2 cellular contexts compared by ENCODE assay signal in genomic region chr7:99305473-99306260, GRCh38.
TF ChIP-seq lines count a peak whose summit lies in the region.

No MANE protein-coding gene starts in this region.

TF ChIP-seq in HepG2, 621 proteins besides CTCF, POLR2A, EP300 and RAD21 (continued from another document):
- TF ChIP-seq ZNF770 (CRISPR knock-in tag; IDR thresholded peaks at IDR 0.05): peak; percentile 63
- TF ChIP-seq SMYD3 (CRISPR knock-in tag; IDR thresholded peaks at IDR 0.05): no peak

TF ChIP-seq in SK-N-SH treated with all-trans-retinoic acid at 6 μM for 48 hours, 23 proteins besides CTCF, POLR2A, EP300 and RAD21 (continued from another document):
- TF ChIP-seq CREB5 (CRISPR knock-in tag; IDR thresholded peaks at IDR 0.05; ENCODE audit: low read depth): no peak
- TF ChIP-seq PATZ1 (CRISPR knock-in tag; IDR thresholded peaks at IDR 0.05; ENCODE audit: borderline replicate concordance): no peak
- TF ChIP-seq BACH2 (CRISPR knock-in tag; IDR thresholded peaks at IDR 0.05; ENCODE audit: borderline replicate concordance): no peak
- no peak for TF ChIP-seq ZNF70 (CRISPR knock-in tag; IDR thresholded peaks at IDR 0.05)
- no peak for TF ChIP-seq GLIS3 (CRISPR knock-in tag; IDR thresholded peaks at IDR 0.05)
- TF ChIP-seq CSDC2 (CRISPR knock-in tag; IDR thresholded peaks at IDR 0.05): no peak
- TF ChIP-seq OSR1 (CRISPR knock-in tag; IDR thresholded peaks at IDR 0.05): no peak
- no peak for TF ChIP-seq TSHZ2 (CRISPR knock-in tag; IDR thresholded peaks at IDR 0.05)
- no peak for TF ChIP-seq SNAI2 (CRISPR knock-in tag; IDR thresholded peaks at IDR 0.05)
- no peak for TF ChIP-seq PPARA (CRISPR knock-in tag; IDR thresholded peaks at IDR 0.05; ENCODE audit: borderline replicate concordance)
